31 cellular contexts compared by ENCODE assay signal in the genomic region with DNA sequence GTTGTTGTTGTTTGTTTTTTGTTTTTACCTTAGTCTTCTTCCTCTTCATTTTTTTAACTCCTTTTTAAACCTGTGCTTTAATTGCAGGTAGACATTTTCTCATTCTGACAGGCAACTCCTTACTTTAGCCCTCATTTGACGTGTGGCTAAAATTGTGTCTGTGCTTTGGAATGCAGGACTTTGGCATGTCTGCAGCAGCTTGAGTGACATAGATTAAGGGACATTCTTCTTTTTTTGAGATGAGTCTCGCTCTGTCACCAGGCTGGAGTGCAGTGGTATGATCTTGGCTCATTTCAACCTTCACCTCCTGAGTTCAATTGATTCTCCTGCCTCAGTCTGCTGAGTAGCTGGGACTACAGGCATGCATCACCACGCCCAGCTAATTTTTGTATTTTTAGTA.
A peak's percentile ranks its signal among the peaks of the same experiment; 100 is the strongest.
DNase-seq lines count a peak whose midpoint lies in the region; TF ChIP-seq lines count a peak whose summit lies in the region.
"Had no signal": no experiment of that assay in that cellular context is flagged by ENCODE, and none has a peak within 500 bp of the region (broad histone marks: within the 10 kb centered on the region; RNA-seq: fewer than 3 reads in every experiment).

No MANE protein-coding gene starts in this region.

- DNase-seq in trophoblast cell (peak; percentile 57 to 82), type B pancreatic cell (ENCODE audit: extremely low spot score, unreplicated experiment) (no peak), kidney tubule cell (ENCODE audit: low spot score) (no peak), mucosa of gallbladder (ENCODE audit: low spot score) (no peak), AML-193 (lab: John Stamatoyannopoulos, UW) (no peak)
- DNase-seq: 8988T; ACHN; BE2C; C1 segment of cervical spinal cord; Caco-2; Calu3; CD4-positive, alpha-beta memory T cell; CD4-positive, alpha-beta T cell; CD4-positive, CD25-positive, alpha-beta regulatory T cell; CD8-positive, alpha-beta memory T cell; CD8-positive, alpha-beta T cell; COR-L47; DMS 273 treated with DMSO at 0.1 percent for 48 hours; DMS153; DMS79; DMS79 treated with DMSO at 0.1 percent for 48 hours; DND-41; EL had no signal

- H3K79me2 ChIP-seq in neural cell (replicated peaks; ENCODE audit: insufficient read depth, low read length) (no peaks in the 10 kb centered on the region), trophoblast cell (ENCODE audit: control insufficient read depth, insufficient read depth, low read length, poor library complexity) (no peaks in the 10 kb centered on the region)

- no peak overlapping the region for H4K91ac ChIP-seq in trophoblast cell (ENCODE audit: low read depth, low read length)

- TF ChIP-seq CTCF in neural cell (IDR thresholded peaks at IDR 0.05; ENCODE audit: poor library complexity, severe bottlenecking) (no peak), type B pancreatic cell (conservative IDR thresholded peaks at IDR 0.05) (no peak)

- no peaks in the 10 kb centered on the region for H3K4me1 ChIP-seq in trophoblast cell (ENCODE audit: control insufficient read depth in 1 of 2, insufficient read depth in 2 of 2, low read length in 2 of 2)
- H3K4me1 ChIP-seq: BLaER1 had no signal

- no peak overlapping the region for H3K14ac ChIP-seq in trophoblast cell (ENCODE audit: low read length)

- no CpG with 5 or more reads among the region's 3 CpGs for WGBS in trophoblast cell (ENCODE audit: extremely low coverage, insufficient coverage, insufficient read length)

- H2BK120ac ChIP-seq in trophoblast cell (ENCODE audit: insufficient read depth, low read length, poor library complexity) = no peak overlapping the region

- peaks cover 16% of the 10 kb centered on the region for H3K9me3 Mint-ChIP-seq in type B pancreatic cell

- H3F3A ChIP-seq in neural cell (ENCODE audit: insufficient read depth, low read length, poor library complexity, severe bottlenecking) = no peaks in the 10 kb centered on the region

- H3K27me3 ChIP-seq in neural cell (ENCODE audit: insufficient read depth, low read depth, low read length) = no peaks in the 10 kb centered on the region
- H3K27me3 ChIP-seq in trophoblast cell (ENCODE audit: insufficient read depth, low read length) = no peaks in the 10 kb centered on the region
- H3K27me3 ChIP-seq: BE2C; BLaER1; BLaER1 treated with 17β-estradiol and CSF1 and Interleukin-3, amounts not matched to agents 10 nM and 100 nM had no signal

- H2AK5ac ChIP-seq in trophoblast cell (ENCODE audit: low read length) = no peak overlapping the region

- no peak overlapping the region for H3K4me3 ChIP-seq in neural cell (ENCODE audit: low read length)
- H3K4me3 ChIP-seq in trophoblast cell (ENCODE audit: low read depth, low read length) = no peak overlapping the region
- H3K4me3 ChIP-seq: A549; BLaER1; BLaER1 treated with 17β-estradiol and CSF1 and Interleukin-3, amounts not matched to agents 10 nM and 100 nM had no signal

- no peak overlapping the region for H3K4ac ChIP-seq in trophoblast cell (ENCODE audit: low read depth, low read length)

- H3K27me3 Mint-ChIP-seq in type B pancreatic cell = no peaks in the 10 kb centered on the region
- H3K27me3 Mint-ChIP-seq: B cell; CD4-positive, alpha-beta memory T cell; CD4-positive, alpha-beta T cell; CD4-positive, CD25-positive, alpha-beta regulatory T cell had no signal

- H3K9me2 ChIP-seq in neural cell (ENCODE audit: insufficient read depth, low read length) = no peaks in the 10 kb centered on the region

- H3K27ac Mint-ChIP-seq in type B pancreatic cell = peak overlapping the region; percentile 84
- H3K27ac Mint-ChIP-seq: B cell; CD14-positive monocyte; CD4-positive, alpha-beta memory T cell; CD4-positive, alpha-beta T cell; CD4-positive, CD25-positive, alpha-beta regulatory T cell; CD8-positive, alpha-beta memory T cell; CD8-positive, alpha-beta T cell had no signal

- no peak overlapping the region for H4K12ac ChIP-seq in trophoblast cell (ENCODE audit: low read depth, low read length)

- H3K79me1 ChIP-seq in trophoblast cell (ENCODE audit: low read length) = no peaks in the 10 kb centered on the region

- H2BK5ac ChIP-seq in trophoblast cell (ENCODE audit: low read depth, low read length, poor library complexity) = no peak overlapping the region

- no peak overlapping the region for H3K18ac ChIP-seq in trophoblast cell (ENCODE audit: low read length)

- no peaks in the 10 kb centered on the region for H4K20me1 ChIP-seq in neural cell (ENCODE audit: insufficient read depth)
- H4K20me1 ChIP-seq: BLaER1; BLaER1 treated with 17β-estradiol and CSF1 and Interleukin-3, amounts not matched to agents 10 nM and 100 nM had no signal

- H3K9me3 ChIP-seq in neural cell (ENCODE audit: low read length) (no peaks in the 10 kb centered on the region), trophoblast cell (ENCODE audit: insufficient read depth, low read depth, low read length) (peaks cover 2% of the 10 kb centered on the region)
- H3K9me3 ChIP-seq: BE2C, Caco-2 had no signal

- no peak for TF ChIP-seq RAD21 in neural cell (conservative IDR thresholded peaks at IDR 0.05)

- no peak overlapping the region for H2BK12ac ChIP-seq in trophoblast cell (ENCODE audit: low read length)

- H3K36me3 ChIP-seq in neural cell (ENCODE audit: insufficient read depth, low read length) (no peaks in the 10 kb centered on the region), trophoblast cell (ENCODE audit: control insufficient read depth in 1 of 2, insufficient read depth in 2 of 2, low read length in 2 of 2) (no peaks in the 10 kb centered on the region)
- H3K36me3 ChIP-seq: BE2C; BLaER1; BLaER1 treated with 17β-estradiol and CSF1 and Interleukin-3, amounts not matched to agents 10 nM and 100 nM had no signal

- no peak overlapping the region for H3K23ac ChIP-seq in trophoblast cell (ENCODE audit: low read length)

- H3K36me3 Mint-ChIP-seq in type B pancreatic cell = peaks cover 8% of the 10 kb centered on the region
- H3K36me3 Mint-ChIP-seq: CD14-positive monocyte; CD4-positive, alpha-beta memory T cell; CD4-positive, CD25-positive, alpha-beta regulatory T cell; CD8-positive, alpha-beta memory T cell; CD8-positive, alpha-beta T cell had no signal

- H3K4me1 Mint-ChIP-seq in type B pancreatic cell (ENCODE audit: unreplicated experiment) = peaks cover 15% of the 10 kb centered on the region
- H3K4me1 Mint-ChIP-seq: B cell; CD14-positive monocyte; CD4-positive, alpha-beta memory T cell; CD4-positive, CD25-positive, alpha-beta regulatory T cell; CD8-positive, alpha-beta memory T cell had no signal

- H3K27ac ChIP-seq in neural cell (ENCODE audit: low read length) (peak overlapping the region; percentile 14), trophoblast cell (ENCODE audit: low read depth, low read length) (no peak overlapping the region)
- H3K27ac ChIP-seq: 22Rv1; A549; BLaER1; BLaER1 treated with 17β-estradiol and CSF1 and Interleukin-3, amounts not matched to agents 10 nM and 100 nM; C4-2B had no signal

- no peak overlapping the region for H4K8ac ChIP-seq in trophoblast cell (ENCODE audit: low read depth, low read length)

- H2AFZ ChIP-seq in neural cell (ENCODE audit: low read depth, low read length) (no peak overlapping the region), trophoblast cell (ENCODE audit: insufficient read depth, low read length, poor library complexity) (no peak overlapping the region)

- H3K4me3 Mint-ChIP-seq in type B pancreatic cell = peak overlapping the region; percentile 6
- H3K4me3 Mint-ChIP-seq: B cell; CD14-positive monocyte; CD4-positive, alpha-beta memory T cell; CD4-positive, alpha-beta T cell; CD4-positive, CD25-positive, alpha-beta regulatory T cell; CD8-positive, alpha-beta memory T cell; CD8-positive, alpha-beta T cell had no signal

- H3K9ac ChIP-seq in neural cell (ENCODE audit: low read length) (no peak overlapping the region), trophoblast cell (ENCODE audit: low read length) (no peak overlapping the region)
- H3K9ac ChIP-seq: BLaER1; BLaER1 treated with 17β-estradiol and CSF1 and Interleukin-3, amounts not matched to agents 10 nM and 100 nM had no signal

- TF ChIP-seq EP300 in neural cell (conservative IDR thresholded peaks at IDR 0.05; ENCODE audit: poor library complexity, severe bottlenecking) = no peak

- H3K4me2 ChIP-seq in neural cell (ENCODE audit: low read length) (no peak overlapping the region), trophoblast cell (ENCODE audit: low read length) (no peak overlapping the region)
- H3K4me2 ChIP-seq: A549; BLaER1; BLaER1 treated with 17β-estradiol and CSF1 and Interleukin-3, amounts not matched to agents 10 nM and 100 nM had no signal

TF ChIP-seq in neural cell, 6 proteins besides CTCF, POLR2A, EP300 and RAD21:
- TF ChIP-seq TAF1 (IDR thresholded peaks at IDR 0.05; ENCODE audit: low read depth) (no peak), MXI1 (conservative IDR thresholded peaks at IDR 0.05; ENCODE audit: poor library complexity, severe bottlenecking) (no peak), SMC3 (conservative IDR thresholded peaks at IDR 0.05; ENCODE audit: poor library complexity) (no peak), EZH2 (IDR thresholded peaks at IDR 0.05; ENCODE audit: borderline replicate concordance, insufficient read depth, low read length, poor library complexity, severe bottlenecking) (no peak), POLR2AphosphoS5 (IDR thresholded peaks at IDR 0.05) (no peak)
- TF ChIP-seq, protein P1, sequence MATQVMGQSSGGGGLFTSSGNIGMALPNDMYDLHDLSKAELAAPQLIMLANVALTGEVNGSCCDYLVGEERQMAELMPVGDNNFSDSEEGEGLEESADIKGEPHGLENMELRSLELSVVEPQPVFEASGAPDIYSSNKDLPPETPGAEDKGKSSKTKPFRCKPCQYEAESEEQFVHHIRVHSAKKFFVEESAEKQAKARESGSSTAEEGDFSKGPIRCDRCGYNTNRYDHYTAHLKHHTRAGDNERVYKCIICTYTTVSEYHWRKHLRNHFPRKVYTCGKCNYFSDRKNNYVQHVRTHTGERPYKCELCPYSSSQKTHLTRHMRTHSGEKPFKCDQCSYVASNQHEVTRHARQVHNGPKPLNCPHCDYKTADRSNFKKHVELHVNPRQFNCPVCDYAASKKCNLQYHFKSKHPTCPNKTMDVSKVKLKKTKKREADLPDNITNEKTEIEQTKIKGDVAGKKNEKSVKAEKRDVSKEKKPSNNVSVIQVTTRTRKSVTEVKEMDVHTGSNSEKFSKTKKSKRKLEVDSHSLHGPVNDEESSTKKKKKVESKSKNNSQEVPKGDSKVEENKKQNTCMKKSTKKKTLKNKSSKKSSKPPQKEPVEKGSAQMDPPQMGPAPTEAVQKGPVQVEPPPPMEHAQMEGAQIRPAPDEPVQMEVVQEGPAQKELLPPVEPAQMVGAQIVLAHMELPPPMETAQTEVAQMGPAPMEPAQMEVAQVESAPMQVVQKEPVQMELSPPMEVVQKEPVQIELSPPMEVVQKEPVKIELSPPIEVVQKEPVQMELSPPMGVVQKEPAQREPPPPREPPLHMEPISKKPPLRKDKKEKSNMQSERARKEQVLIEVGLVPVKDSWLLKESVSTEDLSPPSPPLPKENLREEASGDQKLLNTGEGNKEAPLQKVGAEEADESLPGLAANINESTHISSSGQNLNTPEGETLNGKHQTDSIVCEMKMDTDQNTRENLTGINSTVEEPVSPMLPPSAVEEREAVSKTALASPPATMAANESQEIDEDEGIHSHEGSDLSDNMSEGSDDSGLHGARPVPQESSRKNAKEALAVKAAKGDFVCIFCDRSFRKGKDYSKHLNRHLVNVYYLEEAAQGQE (IDR thresholded peaks at IDR 0.05; ENCODE audit: borderline replicate concordance) = no peak

Comparison
In these comparisons a context has a peak if more than half of its experiments do, and no peak if none do; other contexts are left out.
1. DNase-seq: peak in trophoblast cell (2 of 2); none in type B pancreatic cell (single experiment), kidney tubule cell (single experiment), mucosa of gallbladder (single experiment) and AML-193 (0 of 2).